Comparison of ENCODE assay signal across 8 cellular contexts in the genomic region with DNA sequence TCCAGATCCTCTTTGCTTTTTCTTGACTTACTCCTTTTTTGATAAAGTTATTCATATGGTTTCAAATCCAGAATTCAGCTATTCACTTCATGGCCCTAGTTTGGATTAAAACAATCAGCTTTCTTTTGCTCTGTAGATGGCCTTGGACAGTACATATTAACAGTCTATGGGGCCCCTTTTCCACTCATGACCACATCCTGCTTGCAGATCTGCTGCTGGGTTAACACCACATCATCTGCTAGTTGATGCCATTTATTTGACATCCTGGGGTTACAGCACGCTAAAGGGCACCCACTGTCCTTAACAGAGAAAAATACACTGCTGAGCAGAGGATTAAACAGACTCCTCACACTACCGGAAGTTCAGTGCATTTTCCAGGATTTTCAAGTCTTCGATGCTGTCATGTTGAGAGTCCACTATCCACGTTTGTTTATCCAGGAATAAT. TPM values are rescaled to one million over a fixed set of nuclear protein-coding genes. Genes with fewer than 3 reads are reported as not detected.
DNase-seq lines count a peak whose midpoint lies in the region; ATAC-seq and TF ChIP-seq lines count a peak whose summit lies in the region.

No MANE protein-coding gene starts in this region.

- ATAC-seq in HG03135 (IDR thresholded peaks at IDR 0.05; ENCODE audit: unreplicated experiment), result peak; percentile 76
- no peak for ATAC-seq in left lobe of liver

- peaks cover 1% of the 10 kb centered on the region for H3K36me3 Mint-ChIP-seq in endodermal cell (ENCODE audit: low read depth)

- H3K27me3 Mint-ChIP-seq in endodermal cell (ENCODE audit: insufficient read depth), result no peaks in the 10 kb centered on the region

- TF ChIP-seq CTCF in endodermal cell (conservative IDR thresholded peaks at IDR 0.05), result no peak

- peaks cover 52% of the 10 kb centered on the region for H3K4me1 Mint-ChIP-seq in endodermal cell

- peak; percentile 64 for DNase-seq in activated gamma-delta T cell treated with Interleukin-2 at 50 U/mL for 16 hours
- DNase-seq in activated gamma-delta T cell (lab: John Stamatoyannopoulos, UW), result no peak
- peak; percentile 49 for DNase-seq in UCSD-AML1 (lab: John Stamatoyannopoulos, UW; ENCODE audit: unreplicated experiment)
- peak in 2 of 3 donors; percentile 28 to 31 for DNase-seq in effector memory CD4-positive, alpha-beta T cell
- DNase-seq in stimulated activated CD4-positive, alpha-beta T cell treated with anti-CD3 and anti-CD28 coated beads, Interleukin-2, amount 100 ng/mL, for 24 hours, result peak; percentile 48 to 62
- DNase-seq in left lobe of liver (ENCODE audit: low spot score), result no peak
- no peak for DNase-seq in endodermal cell

- 86 to 95% methylated on average over 3 to 4 of the region's 4 CpGs for WGBS in endodermal cell (ENCODE audit: insufficient coverage in 1 of 2, insufficient read length in 1 of 2), 2 experiments

- H3K27ac ChIP-seq in effector memory CD4-positive, alpha-beta T cell (ENCODE audit: insufficient read depth, low read length, poor library complexity, severe bottlenecking), result peak overlapping the region; percentile 83
- no peak overlapping the region for H3K27ac ChIP-seq in endodermal cell (ENCODE audit: low read depth, low read length)

- no peaks in the 10 kb centered on the region for H3K36me3 ChIP-seq in effector memory CD4-positive, alpha-beta T cell (ENCODE audit: control insufficient read depth, insufficient read depth, low read length)
- H3K36me3 ChIP-seq in endodermal cell (ENCODE audit: control insufficient read depth, insufficient read depth, low read length), result no peaks in the 10 kb centered on the region

- H3K4me3 ChIP-seq in effector memory CD4-positive, alpha-beta T cell (ENCODE audit: insufficient read depth, low read depth, low read length, poor library complexity, severe bottlenecking), result peak overlapping the region; percentile 67
- H3K4me3 ChIP-seq in endodermal cell (ENCODE audit: low read length), result no peak overlapping the region

- H3K4me1 ChIP-seq in effector memory CD4-positive, alpha-beta T cell (ENCODE audit: control insufficient read depth, insufficient read depth, low read length, poor library complexity, severe bottlenecking), result peaks cover 17% of the 10 kb centered on the region
- peaks cover 19% of the 10 kb centered on the region for H3K4me1 ChIP-seq in endodermal cell (ENCODE audit: control insufficient read depth, insufficient read depth, low read length)

- H3K27me3 ChIP-seq in effector memory CD4-positive, alpha-beta T cell (replicated peaks; ENCODE audit: control insufficient read depth, insufficient read depth, low read length, poor library complexity, severe bottlenecking), result no peaks in the 10 kb centered on the region
- no peaks in the 10 kb centered on the region for H3K27me3 ChIP-seq in endodermal cell (ENCODE audit: control insufficient read depth, insufficient read depth, low read length, poor library complexity, severe bottlenecking)

- no peak overlapping the region for H3K27ac Mint-ChIP-seq in endodermal cell

- H3K9ac ChIP-seq in endodermal cell (ENCODE audit: extremely low read depth, low read length, poor library complexity, severe bottlenecking), result no peak overlapping the region

- H3K9me3 Mint-ChIP-seq in endodermal cell, result no peaks in the 10 kb centered on the region

- no peak overlapping the region for H3K4me3 Mint-ChIP-seq in endodermal cell

- H3K9me3 ChIP-seq in effector memory CD4-positive, alpha-beta T cell (ENCODE audit: control insufficient read depth, low read length), result no peaks in the 10 kb centered on the region
- no peaks in the 10 kb centered on the region for H3K9me3 ChIP-seq in endodermal cell (ENCODE audit: control insufficient read depth, low read length)

RNA-seq across cellular contexts. Expression of a gene that starts 0.9 kb away (rescaled TPM):
- total RNA-seq in left lobe of liver, result 5.2 TPM
- 10 to 100 TPM; 10.4 to 11.9 TPM for total RNA-seq in endodermal cell
- 8.3 TPM for polyA plus RNA-seq in endodermal cell (2013, experiment 1 of 2)
- polyA plus RNA-seq in endodermal cell (2013, experiment 2 of 2), result 10.8 TPM

Comparison
In these comparisons a context has a peak if more than half of its experiments do, and no peak if none do; other contexts are left out.
1. DNase-seq: peak in activated gamma-delta T cell treated with Interleukin-2 at 50 U/mL for 16 hours (single experiment), UCSD-AML1 (single experiment), effector memory CD4-positive, alpha-beta T cell (2 of 3) and stimulated activated CD4-positive, alpha-beta T cell treated with anti-CD3 and anti-CD28 coated beads, Interleukin-2, amount 100 ng/mL, for 24 hours (2 of 2); none in activated gamma-delta T cell (single experiment), left lobe of liver (single experiment) and endodermal cell (single experiment).